Comparison of ENCODE assay signal across 8 cellular contexts in the genomic region with DNA sequence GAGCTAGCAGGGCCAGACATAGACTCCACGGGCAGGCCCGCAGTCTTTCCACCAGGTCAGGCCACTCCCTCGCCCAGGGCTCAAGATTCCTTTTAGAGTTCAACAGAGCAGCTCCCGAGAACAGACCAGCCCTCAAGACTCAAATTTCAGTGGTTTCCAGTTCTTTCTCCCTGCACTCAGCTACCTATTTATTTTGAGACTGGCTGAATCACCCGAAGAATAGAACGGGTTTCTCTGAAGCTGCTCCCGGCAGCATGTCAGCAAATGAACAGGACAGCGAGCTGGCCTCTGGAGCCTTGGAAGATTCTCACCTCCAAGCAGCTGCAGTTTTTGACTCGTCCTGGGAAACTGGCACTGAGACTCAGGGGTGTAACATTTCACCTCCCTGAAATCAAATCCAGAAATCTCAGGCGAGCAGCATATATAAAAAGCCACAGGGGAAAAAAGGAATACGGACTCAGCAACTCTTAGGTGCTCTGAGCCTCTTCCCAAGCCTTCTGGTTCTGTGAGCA.
DNase-seq lines count a peak whose midpoint lies in the region; ATAC-seq, FAIRE-seq and TF ChIP-seq lines count a peak whose summit lies in the region.
"Had no signal": no experiment of that assay in that cellular context is flagged by ENCODE, and none has a peak within 500 bp of the region (broad histone marks: within the 10 kb centered on the region; RNA-seq: fewer than 3 reads in every experiment).

No MANE protein-coding gene starts in this region.

- H3K27ac ChIP-seq in stomach: peak overlapping the region; percentile 67 to 90 (median 84)

- H3K4me1 Mint-ChIP-seq in activated B cell treated with CpG ODN at 0.5 μM for 24 hours: peaks cover 35% of the 10 kb centered on the region

- H3K9me3 ChIP-seq in stomach: no peaks in the 10 kb centered on the region

- TF ChIP-seq EP300 in stomach (IDR thresholded peaks at IDR 0.05): no peak

- H3K4me3 ChIP-seq in stomach: no peak overlapping the region

- WGBS in stomach, 5 donors: 27 to 48% (median 30%) methylated on average over 11 of the region's 11 CpGs

- DNase-seq in HTR-8/SVneo (ENCODE audit: insufficient read length, low spot score) (peak; percentile 53), activated B cell treated with CpG ODN at 0.5 μM for 24 hours (no peak), iPS-NIHi7 (ENCODE audit: extremely low spot score) (peak; percentile 60), stomach (no peak), medulla oblongata (ENCODE audit: extremely low spot score) (no peak)

- POLR2A ChIA-PET in activated B cell treated with CpG ODN at 0.5 μM for 24 hours (lab: Charles Lee): interaction anchor here (0.5 to 2.4 kb wide), 5 partner anchors 11 to 42 kb away, joined by 3 to 24 read pairs (median 13); no protein-coding TSS in a partner anchor

- H3K36me3 Mint-ChIP-seq in activated B cell treated with CpG ODN at 0.5 μM for 24 hours (ENCODE audit: low read depth): peaks cover 45% of the 10 kb centered on the region

- no peak for FAIRE-seq in HTR-8/SVneo (lab: Jason Lieb, UNC)

- TF ChIP-seq POLR2A in stomach (IDR thresholded peaks at IDR 0.05): no peak

- no peak overlapping the region for H3K4me3 Mint-ChIP-seq in activated B cell treated with CpG ODN at 0.5 μM for 24 hours

- ATAC-seq in activated B cell treated with CpG ODN at 0.5 μM for 24 hours (ENCODE audit: low read depth) (no peak), HG02938 (IDR thresholded peaks at IDR 0.05; ENCODE audit: unreplicated experiment) (no peak), HG03378 (IDR thresholded peaks at IDR 0.05; ENCODE audit: unreplicated experiment) (no peak)

- CTCF ChIA-PET in activated B cell treated with CpG ODN at 0.5 μM for 24 hours (lab: Charles Lee): interaction anchor here (1.6 kb wide), 1 partner anchor 43 kb away, joined by 4 read pairs; no protein-coding TSS in a partner anchor

- peak overlapping the region; percentile 24 for H3K27ac Mint-ChIP-seq in activated B cell treated with CpG ODN at 0.5 μM for 24 hours
- H3K27ac Mint-ChIP-seq: T-helper 1 cell treated with Interleukin-12 subunit alpha and Interleukin-12 subunit beta and Interleukin-4 antibody, amounts not matched to agents 30 μg/mL and 1 μg/mL, for 36 hours had no signal

- no peaks in the 10 kb centered on the region for H3K9me3 Mint-ChIP-seq in activated B cell treated with CpG ODN at 0.5 μM for 24 hours

- TF ChIP-seq CTCF in activated B cell treated with CpG ODN at 0.5 μM for 24 hours (IDR thresholded peaks at IDR 0.05) (no peak), stomach (IDR thresholded peaks at IDR 0.05) (no peak)

- peaks cover 8 to 52% (median 23%) of the 10 kb centered on the region in 4 donors for H3K36me3 ChIP-seq in stomach

- H3K4me1 ChIP-seq in stomach: peaks cover 33 to 61% (median 40%) of the 10 kb centered on the region in 4 donors

- intact Hi-C loops in activated B cell treated with CpG ODN at 0.5 μM for 24 hours (cut with micrococcal nuclease): no loop called here
- intact Hi-C loops in stomach (cut with DNase I; ENCODE audit: low total_unique reads): no loop called here

- H3K27me3 Mint-ChIP-seq in activated B cell treated with CpG ODN at 0.5 μM for 24 hours: no peaks in the 10 kb centered on the region

- no peaks in the 10 kb centered on the region for H3K27me3 ChIP-seq in stomach

Comparison
In these comparisons a context has a peak if more than half of its experiments do, and no peak if none do; other contexts are left out.
1. DNase-seq: peak in HTR-8/SVneo (single experiment) and iPS-NIHi7 (single experiment); none in activated B cell treated with CpG ODN at 0.5 μM for 24 hours (single experiment), stomach (single experiment) and medulla oblongata (single experiment).